ENCODE assay signal across 8 cellular contexts in the genomic region with DNA sequence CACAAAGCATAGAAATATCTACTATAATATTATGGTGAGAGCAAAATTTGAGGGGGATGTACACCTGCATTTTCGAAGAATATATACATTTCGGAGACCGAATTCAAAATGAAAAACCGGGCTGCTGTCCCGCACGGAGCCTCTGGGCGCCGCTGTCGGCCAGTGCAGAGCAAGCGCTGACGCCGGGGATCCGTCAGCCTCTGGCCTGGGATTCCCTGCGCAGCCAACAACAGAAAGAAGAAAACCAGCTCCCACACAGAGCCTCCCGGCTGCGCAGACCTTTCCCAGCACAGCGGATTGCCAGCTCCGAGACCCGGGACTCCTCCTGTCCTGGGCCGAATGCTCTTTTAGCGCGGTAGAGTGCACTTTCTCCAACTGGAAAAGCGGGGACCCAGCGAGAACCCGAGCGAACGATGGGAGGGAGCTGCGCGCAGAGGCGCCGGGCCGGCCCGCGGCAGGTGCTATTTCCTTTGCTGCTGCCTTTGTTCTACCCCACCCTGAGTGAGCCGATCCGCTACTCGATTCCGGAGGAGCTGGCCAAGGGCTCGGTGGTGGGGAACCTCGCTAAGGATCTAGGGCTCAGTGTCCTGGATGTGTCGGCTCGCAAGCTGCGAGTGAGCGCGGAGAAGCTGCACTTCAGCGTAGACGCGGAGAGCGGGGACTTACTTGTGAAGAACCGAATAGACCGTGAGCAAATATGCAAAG. TPM values are rescaled to one million over a fixed set of nuclear protein-coding genes. Genes with fewer than 3 reads are reported as not detected.
A peak's percentile ranks its signal among the peaks of the same experiment; 100 is the strongest.
DNase-seq lines count a peak whose midpoint lies in the region; ATAC-seq and TF ChIP-seq lines count a peak whose summit lies in the region.
"Not testable (repeated sequence)": the region's sequence is repeated elsewhere in the genome, so short reads cannot be mapped to it uniquely, and the experiment has no call there.

TSS of gene PCDHGB6 (plus strand) at position 232 of the 705 bp plus-strand sequence. CDS start at position 414, 182 bp downstream.

- H3K9ac ChIP-seq in adipocyte (ENCODE audit: low read length); fibroblast of lung (ENCODE audit: insufficient read depth, low read length); rectal smooth muscle tissue (ENCODE audit: low read length): not testable (repeated sequence)

- H3K27ac Mint-ChIP-seq in T-cell, result peak within 1 kb of the TSS in 1 of 2 donors; percentile 40
- peak within 1 kb of the TSS; percentile 52 for H3K27ac Mint-ChIP-seq in type B pancreatic cell

- H3K27ac ChIP-seq in fibroblast of lung (ENCODE audit: insufficient read depth, low read length); rectal smooth muscle tissue (ENCODE audit: low read depth, low read length): not testable (repeated sequence)

- not testable (repeated sequence) for H3K79me2 ChIP-seq in fibroblast of lung (ENCODE audit: control insufficient read depth, insufficient read depth, low read length)

- not testable (repeated sequence) for H3K4me2 ChIP-seq in fibroblast of lung (ENCODE audit: extremely low read depth, insufficient read depth, low read length)

- H3K4me3 ChIP-seq in adipocyte (ENCODE audit: low read length) (peak within 1 kb of the TSS; percentile 72), fibroblast of lung (replicated peaks in 1 of 4; ENCODE audit: control extremely low read depth in 1 of 4, insufficient read depth in 1 of 4, low read depth in 3 of 4, low read length in 4 of 4) (peak within 1 kb of the TSS in 3 of 4 experiments; percentile 9 to 41 (median 39)), rectal smooth muscle tissue (ENCODE audit: low read length) (peak within 1 kb of the TSS; percentile 45)

- not testable (repeated sequence) for H3K27me3 ChIP-seq in adipocyte (replicated peaks; ENCODE audit: control insufficient read depth, insufficient read depth, low read length); fibroblast of lung (ENCODE audit: control insufficient read depth, insufficient read depth, low read length); rectal smooth muscle tissue (ENCODE audit: control insufficient read depth, insufficient read depth, low read length)

- H3K9me3 Mint-ChIP-seq in T-cell (peaks cover 14 to 32% (median 27%) of the 10 kb centered on the region in 3 donors), type B pancreatic cell (peaks cover 14% of the 10 kb centered on the region)

- H3K4me1 ChIP-seq in adipocyte (ENCODE audit: control insufficient read depth, insufficient read depth, low read length); fibroblast of lung (ENCODE audit: control insufficient read depth, extremely low read depth, insufficient read depth, low read length); rectal smooth muscle tissue (ENCODE audit: control insufficient read depth, insufficient read depth, low read length): not testable (repeated sequence)

- H3K4me3 Mint-ChIP-seq in T-cell (peak within 1 kb of the TSS; percentile 13 to 60 (median 47)), type B pancreatic cell (peak within 1 kb of the TSS; percentile 97)

- H3K36me3 ChIP-seq in adipocyte (ENCODE audit: control insufficient read depth, insufficient read depth, low read length, severe bottlenecking); fibroblast of lung (ENCODE audit: control insufficient read depth, insufficient read depth, low read length); rectal smooth muscle tissue (ENCODE audit: control insufficient read depth, insufficient read depth, low read length): not testable (repeated sequence)

- H3K27me3 Mint-ChIP-seq in T-cell, result peaks cover 64 to 85% of the 10 kb centered on the region in 2 donors
- H3K27me3 Mint-ChIP-seq in type B pancreatic cell, result not testable (repeated sequence)

- not testable (repeated sequence) for H4K20me1 ChIP-seq in fibroblast of lung (ENCODE audit: control insufficient read depth, extremely low read depth, insufficient read depth, low read length)

- ATAC-seq in HG02763 (IDR thresholded peaks at IDR 0.05; ENCODE audit: unreplicated experiment) (peak; percentile 65), T-cell (replicated peaks in 1 of 4) (peak; percentile 32 to 54 (median 48)), left lobe of liver (peak; percentile 94)

- peaks cover 42% of the 10 kb centered on the region for H3K9me3 ChIP-seq in adipocyte (ENCODE audit: control insufficient read depth, low read length)
- H3K9me3 ChIP-seq in fibroblast of lung (ENCODE audit: control insufficient read depth, insufficient read depth, low read depth, low read length), result not testable (repeated sequence)

- H3K36me3 Mint-ChIP-seq in T-cell (peaks cover 15% of the 10 kb centered on the region), type B pancreatic cell (peaks cover 35% of the 10 kb centered on the region)

- POLR2A ChIA-PET in T-cell (lab: Charles Lee), result interaction anchor here (0.5 to 0.6 kb wide), 2 partner anchors 92 to 153 kb away, joined by 3 to 8 read pairs; no protein-coding TSS in a partner anchor

- not testable (repeated sequence) for H3K4me1 Mint-ChIP-seq in T-cell
- H3K4me1 Mint-ChIP-seq in type B pancreatic cell (ENCODE audit: unreplicated experiment), result peaks cover 11% of the 10 kb centered on the region

- CTCF ChIA-PET in T-cell (lab: Charles Lee), result interaction anchor here (0.6 to 1.6 kb wide), 3 partner anchors 110 to 156 kb away, joined by 3 to 6 read pairs (median 3); no protein-coding TSS in a partner anchor

- H2AFZ ChIP-seq in fibroblast of lung (ENCODE audit: low read length), result not testable (repeated sequence)

- TF ChIP-seq CTCF in GM12872 (IDR thresholded peaks at IDR 0.05; ENCODE audit: insufficient read depth, low read depth, low read length) (peak; percentile 82), fibroblast of lung (conservative IDR thresholded peaks at IDR 0.05 in 1 of 2, IDR thresholded peaks at IDR 0.05 in 1 of 2; ENCODE audit: low read depth in 1 of 2, low read length in 2 of 2) (peak; percentile 41 to 57), type B pancreatic cell (conservative IDR thresholded peaks at IDR 0.05) (peak; percentile 91)

- DNase-seq in T-cell, result peak in 11 of 34 experiments; percentile 11 to 40 (median 23)
- DNase-seq in adipocyte (ENCODE audit: low read depth), result not testable (repeated sequence)
- peak; percentile 30 to 54 for DNase-seq in fibroblast of lung (ENCODE audit: low read depth in 2 of 2)
- peak; percentile 60 for DNase-seq in left lobe of liver (ENCODE audit: low spot score)
- DNase-seq in type B pancreatic cell (ENCODE audit: extremely low spot score, unreplicated experiment), result peak; percentile 88

RNA-seq across cellular contexts. Expression of gene PCDHGB6, which starts in this region (rescaled TPM):
- total RNA-seq in T-cell, result under 1 TPM in 4 of 5 donors, not detected in 1; 0.19 to 0.59 (median 0.37) TPM
- total RNA-seq in fibroblast of lung, result 3.9 and 4.3 TPM in 2 replicates
- 2.6 and 2.8 TPM in 2 replicates for polyA plus RNA-seq in fibroblast of lung
- polyA plus RNA-seq in fibroblast of lung (2012), result 2.8 and 3.2 TPM in 2 replicates
- polyA minus RNA-seq in fibroblast of lung (ENCODE audit: low replicate concordance), result 3.2 and 3.5 TPM in 2 replicates
- total RNA-seq in left lobe of liver, result 2.3 TPM
- 4.9 and 39.4 TPM in 2 replicates for total RNA-seq in type B pancreatic cell (ENCODE audit: low replicate concordance)

Comparison
In these comparisons a context has a peak if more than half of its experiments do, and no peak if none do; other contexts are left out.
1. Peak in ATAC-seq in T-cell; RNA of the gene not detected or under 1 TPM.